Comparison of ENCODE assay signal across 21 cellular contexts in the genomic region with DNA sequence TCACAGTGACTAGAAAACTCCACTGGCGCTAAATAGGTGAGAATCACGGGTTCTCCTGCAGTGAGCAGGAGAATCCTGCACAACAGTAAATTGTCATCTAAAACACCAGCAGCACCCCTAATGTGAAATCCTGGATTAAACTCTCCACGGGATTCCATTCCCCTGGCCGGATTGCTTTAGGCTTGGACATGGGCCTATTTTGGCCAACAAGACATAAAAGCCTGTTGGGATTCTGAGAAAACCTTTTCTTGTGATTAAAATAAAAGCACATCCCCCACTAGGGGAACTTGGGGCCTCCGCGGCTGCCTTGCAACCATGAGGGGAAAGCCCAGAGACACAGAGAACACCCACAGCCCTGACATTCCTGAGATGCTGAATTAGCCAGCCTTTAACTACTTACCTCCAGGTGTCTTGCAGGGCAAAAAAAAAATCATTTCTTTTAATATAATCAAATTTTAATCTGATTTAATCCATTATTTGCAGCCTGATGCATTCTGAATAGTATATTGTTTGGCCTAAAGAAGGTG. TPM values are rescaled to one million over a fixed set of nuclear protein-coding genes. Genes with fewer than 3 reads are reported as not detected.
"Had no signal": no experiment of that assay in that cellular context is flagged by ENCODE, and none has a peak within 500 bp of the region (broad histone marks: within the 10 kb centered on the region; RNA-seq: fewer than 3 reads in every experiment).

No MANE protein-coding gene starts in this region.

- H3K4me3 Mint-ChIP-seq: activated CD4-positive, alpha-beta T cell treated with anti-CD3 and anti-CD28 coated beads, Interleukin-2, amount 10 ng/mL, durations not matched to agents 7 days and 5 days; activated CD8-positive, alpha-beta T cell treated with anti-CD3 and anti-CD28 coated beads, Interleukin-2, amount 10 ng/mL, durations not matched to agents 7 days and 5 days; activated T-cell treated with anti-CD3 and anti-CD28 coated beads, Interleukin-2, amount 50 U/mL, for 4 hours; dendritic cell treated with granulocyte-macrophage colony-stimulating factor and Interleukin-4, amounts not matched to agents 40 ng/mL and 50 ng/mL, for 4 days; naive thymus-derived CD8-positive, alpha-beta T cell; stimulated activated memory B cell treated with anti-CD40 and anti-IgM and Interleukin-4, amounts not matched to agents 10 μg/mL and 1 μg/mL and 100 μg/mL, for 72 hours; type B pancreatic cell had no signal

- H3K27ac Mint-ChIP-seq: activated CD4-positive, alpha-beta T cell treated with anti-CD3 and anti-CD28 coated beads, Interleukin-2, amount 10 ng/mL, durations not matched to agents 7 days and 5 days; activated CD8-positive, alpha-beta T cell treated with anti-CD3 and anti-CD28 coated beads, Interleukin-2, amount 10 ng/mL, durations not matched to agents 7 days and 5 days; dendritic cell treated with granulocyte-macrophage colony-stimulating factor and Interleukin-4, amounts not matched to agents 40 ng/mL and 50 ng/mL, for 4 days; naive thymus-derived CD8-positive, alpha-beta T cell; stimulated activated memory B cell treated with anti-CD40 and anti-IgM and Interleukin-4, amounts not matched to agents 10 μg/mL and 1 μg/mL and 100 μg/mL, for 72 hours; type B pancreatic cell had no signal

- DNase-seq: activated CD4-positive, alpha-beta T cell treated with anti-CD3 and anti-CD28 coated beads, Interleukin-2, amount 10 ng/mL, durations not matched to agents 7 days and 5 days; activated CD8-positive, alpha-beta T cell treated with anti-CD3 and anti-CD28 coated beads, Interleukin-2, amount 10 ng/mL, durations not matched to agents 7 days and 5 days; activated effector memory CD4-positive, alpha-beta T cell treated with Interleukin-2 at 50 U/mL for 16 hours; activated naive CD4-positive, alpha-beta T cell treated with anti-CD3 and anti-CD28 coated beads, Interleukin-2, amount 50 U/mL, for 16 hours; activated T-cell treated with anti-CD3 and anti-CD28 coated beads, Interleukin-2, amount 50 U/mL, for 4 hours; aorta; effector memory CD4-positive, alpha-beta T cell; esophagus squamous epithelium; heart right ventricle; left cardiac atrium; naive thymus-derived CD8-positive, alpha-beta T cell; pancreas; stimulated activated CD4-positive, alpha-beta T cell treated with anti-CD3 and anti-CD28 coated beads, Interleukin-4, amount 100 ng/mL, for 24 hours; testis had no signal

- H3K9me3 Mint-ChIP-seq: activated CD4-positive, alpha-beta T cell treated with anti-CD3 and anti-CD28 coated beads, Interleukin-2, amount 10 ng/mL, durations not matched to agents 7 days and 5 days; activated T-cell treated with anti-CD3 and anti-CD28 coated beads, Interleukin-2, amount 50 U/mL, for 4 hours; dendritic cell treated with granulocyte-macrophage colony-stimulating factor and Interleukin-4, amounts not matched to agents 40 ng/mL and 50 ng/mL, for 4 days; naive thymus-derived CD8-positive, alpha-beta T cell; stimulated activated memory B cell treated with anti-CD40 and anti-IgM and Interleukin-4, amounts not matched to agents 10 μg/mL and 1 μg/mL and 100 μg/mL, for 72 hours; type B pancreatic cell had no signal

- H3K9me3 ChIP-seq: esophagus squamous epithelium, heart right ventricle, neutrophil, pancreas, testis had no signal

- H3K36me3 Mint-ChIP-seq: naive thymus-derived CD8-positive, alpha-beta T cell; stimulated activated memory B cell treated with anti-CD40 and anti-IgM and Interleukin-4, amounts not matched to agents 10 μg/mL and 1 μg/mL and 100 μg/mL, for 72 hours; type B pancreatic cell had no signal

- H3K4me1 ChIP-seq: pancreas had no signal

- H3K27ac ChIP-seq: esophagus squamous epithelium, heart right ventricle, neutrophil, pancreas, testis had no signal

- H3K4me3 ChIP-seq: esophagus squamous epithelium, heart right ventricle, pancreas, smooth muscle cell, testis had no signal

- ATAC-seq: activated CD4-positive, CD25-positive, alpha-beta regulatory T cell treated with anti-CD3 and anti-CD28 coated beads, Interleukin-2, amount 50 U/mL, for 24 hours; activated CD8-positive, alpha-beta T cell treated with anti-CD3 and anti-CD28 coated beads, Interleukin-2, amount 10 ng/mL, durations not matched to agents 7 days and 5 days; activated T-cell treated with anti-CD3 and anti-CD28 coated beads, Interleukin-2, amount 50 U/mL, for 4 hours; heart right ventricle; left cardiac atrium; naive thymus-derived CD8-positive, alpha-beta T cell; pancreas; sciatic nerve; stimulated activated memory B cell treated with anti-CD40 and anti-IgM and Interleukin-4, amounts not matched to agents 10 μg/mL and 1 μg/mL and 100 μg/mL, for 72 hours had no signal

- H3K4me1 Mint-ChIP-seq: activated CD4-positive, alpha-beta T cell treated with anti-CD3 and anti-CD28 coated beads, Interleukin-2, amount 10 ng/mL, durations not matched to agents 7 days and 5 days; naive thymus-derived CD8-positive, alpha-beta T cell; stimulated activated memory B cell treated with anti-CD40 and anti-IgM and Interleukin-4, amounts not matched to agents 10 μg/mL and 1 μg/mL and 100 μg/mL, for 72 hours had no signal

- H3K36me3 ChIP-seq: esophagus squamous epithelium, heart right ventricle, neutrophil, pancreas had no signal

- H3K27me3 ChIP-seq: esophagus squamous epithelium, neutrophil, pancreas, testis had no signal

RNA-seq across cellular contexts. Expression of a gene that starts 21.0 kb away (rescaled TPM):
- total RNA-seq: activated CD4-positive, alpha-beta T cell treated with anti-CD3 and anti-CD28 coated beads, Interleukin-2, amount 10 ng/mL, durations not matched to agents 7 days and 5 days; activated CD8-positive, alpha-beta T cell treated with anti-CD3 and anti-CD28 coated beads, Interleukin-2, amount 10 ng/mL, durations not matched to agents 7 days and 5 days; activated T-cell treated with anti-CD3 and anti-CD28 coated beads, Interleukin-2, amount 50 U/mL, for 4 hours; naive thymus-derived CD8-positive, alpha-beta T cell had no signal
